In the genomic region with DNA sequence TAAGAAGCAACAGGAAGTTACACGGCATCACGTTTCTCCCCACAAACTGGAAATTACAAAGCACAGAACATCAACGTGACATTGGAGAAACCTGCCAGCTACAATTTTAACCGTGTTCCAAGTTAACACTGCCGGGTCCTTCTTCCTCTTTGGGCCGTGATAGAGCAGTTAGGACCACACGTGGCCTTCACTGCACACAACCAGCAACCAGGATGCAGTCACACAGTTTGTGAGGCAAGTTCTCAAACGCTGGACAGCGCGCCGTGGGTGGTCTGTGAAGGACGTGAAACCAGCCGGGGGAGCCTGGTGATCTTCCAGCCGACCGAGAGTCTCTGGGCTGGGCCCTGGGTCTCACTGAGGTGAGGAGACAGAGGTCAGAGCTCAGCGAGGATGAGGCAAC, we compare ENCODE assay signal across 2 cellular contexts.
TF ChIP-seq lines count a peak whose summit lies in the region.

No MANE protein-coding gene starts in this region.

TF ChIP-seq in HepG2, 621 proteins besides CTCF, POLR2A, EP300 and RAD21:
- TF ChIP-seq, protein P1, sequence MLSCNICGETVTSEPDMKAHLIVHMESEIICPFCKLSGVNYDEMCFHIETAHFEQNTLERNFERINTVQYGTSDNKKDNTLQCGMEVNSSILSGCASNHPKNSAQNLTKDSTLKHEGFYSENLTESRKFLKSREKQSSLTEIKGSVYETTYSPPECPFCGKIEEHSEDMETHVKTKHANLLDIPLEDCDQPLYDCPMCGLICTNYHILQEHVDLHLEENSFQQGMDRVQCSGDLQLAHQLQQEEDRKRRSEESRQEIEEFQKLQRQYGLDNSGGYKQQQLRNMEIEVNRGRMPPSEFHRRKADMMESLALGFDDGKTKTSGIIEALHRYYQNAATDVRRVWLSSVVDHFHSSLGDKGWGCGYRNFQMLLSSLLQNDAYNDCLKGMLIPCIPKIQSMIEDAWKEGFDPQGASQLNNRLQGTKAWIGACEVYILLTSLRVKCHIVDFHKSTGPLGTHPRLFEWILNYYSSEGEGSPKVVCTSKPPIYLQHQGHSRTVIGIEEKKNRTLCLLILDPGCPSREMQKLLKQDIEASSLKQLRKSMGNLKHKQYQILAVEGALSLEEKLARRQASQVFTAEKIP (CRISPR knock-in tag; IDR thresholded peaks at IDR 0.05; ENCODE audit: borderline replicate concordance): no peak
- TF ChIP-seq ZNF230 (CRISPR knock-in tag; IDR thresholded peaks at IDR 0.05) (no peak), ZNF496 (CRISPR knock-in tag; IDR thresholded peaks at IDR 0.05; ENCODE audit: insufficient replicate concordance) (no peak), ZNF232 (CRISPR knock-in tag; IDR thresholded peaks at IDR 0.05; ENCODE audit: borderline replicate concordance) (no peak), ZNF3 (CRISPR knock-in tag; IDR thresholded peaks at IDR 0.05) (no peak), SATB2 (CRISPR knock-in tag; IDR thresholded peaks at IDR 0.05) (no peak), CBX1 (IDR thresholded peaks at IDR 0.05; ENCODE audit: low read depth) (no peak), GATA4 (IDR thresholded peaks at IDR 0.05; ENCODE audit: borderline replicate concordance, low read depth) (no peak), ZKSCAN5 (CRISPR knock-in tag; IDR thresholded peaks at IDR 0.05) (no peak), RBAK (CRISPR knock-in tag; IDR thresholded peaks at IDR 0.05) (no peak), KAT8 (CRISPR knock-in tag; IDR thresholded peaks at IDR 0.05) (no peak), SUZ12 (IDR thresholded peaks at IDR 0.05; ENCODE audit: low read depth, low read length) (no peak), ZFP36L1 (CRISPR knock-in tag; IDR thresholded peaks at IDR 0.05) (no peak)
- TF ChIP-seq, protein P2, sequence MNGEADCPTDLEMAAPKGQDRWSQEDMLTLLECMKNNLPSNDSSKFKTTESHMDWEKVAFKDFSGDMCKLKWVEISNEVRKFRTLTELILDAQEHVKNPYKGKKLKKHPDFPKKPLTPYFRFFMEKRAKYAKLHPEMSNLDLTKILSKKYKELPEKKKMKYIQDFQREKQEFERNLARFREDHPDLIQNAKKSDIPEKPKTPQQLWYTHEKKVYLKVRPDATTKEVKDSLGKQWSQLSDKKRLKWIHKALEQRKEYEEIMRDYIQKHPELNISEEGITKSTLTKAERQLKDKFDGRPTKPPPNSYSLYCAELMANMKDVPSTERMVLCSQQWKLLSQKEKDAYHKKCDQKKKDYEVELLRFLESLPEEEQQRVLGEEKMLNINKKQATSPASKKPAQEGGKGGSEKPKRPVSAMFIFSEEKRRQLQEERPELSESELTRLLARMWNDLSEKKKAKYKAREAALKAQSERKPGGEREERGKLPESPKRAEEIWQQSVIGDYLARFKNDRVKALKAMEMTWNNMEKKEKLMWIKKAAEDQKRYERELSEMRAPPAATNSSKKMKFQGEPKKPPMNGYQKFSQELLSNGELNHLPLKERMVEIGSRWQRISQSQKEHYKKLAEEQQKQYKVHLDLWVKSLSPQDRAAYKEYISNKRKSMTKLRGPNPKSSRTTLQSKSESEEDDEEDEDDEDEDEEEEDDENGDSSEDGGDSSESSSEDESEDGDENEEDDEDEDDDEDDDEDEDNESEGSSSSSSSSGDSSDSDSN (CRISPR knock-in tag; IDR thresholded peaks at IDR 0.05): no peak
- TF ChIP-seq, protein P3, sequence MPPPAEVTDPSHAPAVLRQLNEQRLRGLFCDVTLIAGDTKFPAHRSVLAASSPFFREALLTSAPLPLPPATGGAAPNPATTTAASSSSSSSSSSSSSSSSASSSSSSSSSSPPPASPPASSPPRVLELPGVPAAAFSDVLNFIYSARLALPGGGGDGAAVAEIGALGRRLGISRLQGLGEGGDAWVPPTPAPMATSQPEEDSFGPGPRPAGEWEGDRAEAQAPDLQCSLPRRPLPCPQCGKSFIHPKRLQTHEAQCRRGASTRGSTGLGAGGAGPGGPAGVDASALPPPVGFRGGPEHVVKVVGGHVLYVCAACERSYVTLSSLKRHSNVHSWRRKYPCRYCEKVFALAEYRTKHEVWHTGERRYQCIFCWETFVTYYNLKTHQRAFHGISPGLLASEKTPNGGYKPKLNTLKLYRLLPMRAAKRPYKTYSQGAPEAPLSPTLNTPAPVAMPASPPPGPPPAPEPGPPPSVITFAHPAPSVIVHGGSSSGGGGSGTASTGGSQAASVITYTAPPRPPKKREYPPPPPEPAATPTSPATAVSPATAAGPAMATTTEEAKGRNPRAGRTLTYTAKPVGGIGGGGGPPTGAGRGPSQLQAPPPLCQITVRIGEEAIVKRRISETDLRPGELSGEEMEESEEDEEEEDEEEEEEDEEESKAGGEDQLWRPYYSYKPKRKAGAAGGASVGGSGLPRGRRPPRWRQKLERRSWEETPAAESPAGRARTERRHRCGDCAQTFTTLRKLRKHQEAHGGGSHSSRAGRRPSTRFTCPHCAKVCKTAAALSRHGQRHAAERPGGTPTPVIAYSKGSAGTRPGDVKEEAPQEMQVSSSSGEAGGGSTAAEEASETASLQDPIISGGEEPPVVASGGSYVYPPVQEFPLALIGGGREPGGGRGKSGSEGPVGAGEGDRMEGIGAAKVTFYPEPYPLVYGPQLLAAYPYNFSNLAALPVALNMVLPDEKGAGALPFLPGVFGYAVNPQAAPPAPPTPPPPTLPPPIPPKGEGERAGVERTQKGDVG (CRISPR knock-in tag; IDR thresholded peaks at IDR 0.05; ENCODE audit: borderline replicate concordance): no peak

TF ChIP-seq in K562, 482 proteins besides CTCF, POLR2A, EP300 and RAD21:
- no peak for TF ChIP-seq JUNB (CRISPR knock-in tag; conservative IDR thresholded peaks at IDR 0.05)
- TF ChIP-seq ZNF79 (CRISPR knock-in tag; IDR thresholded peaks at IDR 0.05; ENCODE audit: low read depth): no peak
- TF ChIP-seq, protein P4, sequence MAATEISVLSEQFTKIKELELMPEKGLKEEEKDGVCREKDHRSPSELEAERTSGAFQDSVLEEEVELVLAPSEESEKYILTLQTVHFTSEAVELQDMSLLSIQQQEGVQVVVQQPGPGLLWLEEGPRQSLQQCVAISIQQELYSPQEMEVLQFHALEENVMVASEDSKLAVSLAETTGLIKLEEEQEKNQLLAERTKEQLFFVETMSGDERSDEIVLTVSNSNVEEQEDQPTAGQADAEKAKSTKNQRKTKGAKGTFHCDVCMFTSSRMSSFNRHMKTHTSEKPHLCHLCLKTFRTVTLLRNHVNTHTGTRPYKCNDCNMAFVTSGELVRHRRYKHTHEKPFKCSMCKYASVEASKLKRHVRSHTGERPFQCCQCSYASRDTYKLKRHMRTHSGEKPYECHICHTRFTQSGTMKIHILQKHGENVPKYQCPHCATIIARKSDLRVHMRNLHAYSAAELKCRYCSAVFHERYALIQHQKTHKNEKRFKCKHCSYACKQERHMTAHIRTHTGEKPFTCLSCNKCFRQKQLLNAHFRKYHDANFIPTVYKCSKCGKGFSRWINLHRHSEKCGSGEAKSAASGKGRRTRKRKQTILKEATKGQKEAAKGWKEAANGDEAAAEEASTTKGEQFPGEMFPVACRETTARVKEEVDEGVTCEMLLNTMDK (IDR thresholded peaks at IDR 0.05; ENCODE audit: borderline replicate concordance, insufficient read depth, low read depth, low read length, poor library complexity, severe bottlenecking): no peak
- TF ChIP-seq PCBP2 (IDR thresholded peaks at IDR 0.05; ENCODE audit: low read depth, low read length, poor library complexity, severe bottlenecking): no peak
- TF ChIP-seq TAL1 (IDR thresholded peaks at IDR 0.05): no peak
- no peak for TF ChIP-seq PURB (CRISPR knock-in tag; IDR thresholded peaks at IDR 0.05; ENCODE audit: low read depth)
- TF ChIP-seq HEY1 (CRISPR knock-in tag; IDR thresholded peaks at IDR 0.05; ENCODE audit: borderline replicate concordance): no peak
- no peak for TF ChIP-seq TAF15 (IDR thresholded peaks at IDR 0.05; ENCODE audit: low read depth, low read length)
- TF ChIP-seq POLR2B (IDR thresholded peaks at IDR 0.05; ENCODE audit: low read depth, partially characterized antibody): no peak
TF ChIP-seq in K562: peak in this region for 0.
